Comparison of ENCODE assay signal across 1 cellular context in genomic region chrX:71283409-71284143, GRCh38.
TF ChIP-seq lines count a peak whose summit lies in the region.

Gene NONO, plus strand, starts transcription at chrX:71283635. Its CDS starts 7,003 bp downstream, at chrX:71290638.

TF ChIP-seq in GM23338, 12 proteins besides CTCF, POLR2A, EP300 and RAD21:
- no peak for TF ChIP-seq REST (IDR thresholded peaks at IDR 0.05; ENCODE audit: unreplicated experiment)
- TF ChIP-seq ZNF331 (CRISPR knock-in tag; IDR thresholded peaks at IDR 0.05; ENCODE audit: low read depth), result no peak
- no peak for TF ChIP-seq NANOG (IDR thresholded peaks at IDR 0.05; ENCODE audit: borderline replicate concordance)
- TF ChIP-seq EZH2 (IDR thresholded peaks at IDR 0.05; ENCODE audit: low read depth, unreplicated experiment), result no peak
- TF ChIP-seq CREB1 (CRISPR knock-in tag; IDR thresholded peaks at IDR 0.05; ENCODE audit: low read depth), result 0 out of 2 replicates have a peak, but pooled peaks have one; percentile 2
- TF ChIP-seq STAT1 (IDR thresholded peaks at IDR 0.05; ENCODE audit: unreplicated experiment), result no peak
- TF ChIP-seq POLR2AphosphoS5 (IDR thresholded peaks at IDR 0.05; ENCODE audit: low read depth), result peak; percentile 74
- TF ChIP-seq ETS1 (IDR thresholded peaks at IDR 0.05), result 0 out of 2 replicates have a peak, but pooled peaks have one; percentile 14
- no peak for TF ChIP-seq ZNF114 (CRISPR knock-in tag; IDR thresholded peaks at IDR 0.05)
- no peak for TF ChIP-seq ZNF462 (CRISPR knock-in tag; IDR thresholded peaks at IDR 0.05)
- TF ChIP-seq JUNB (IDR thresholded peaks at IDR 0.05; ENCODE audit: unreplicated experiment), result no peak
- no peak for TF ChIP-seq EZH2phosphoT487 (IDR thresholded peaks at IDR 0.05; ENCODE audit: unreplicated experiment)
